In the genomic region with DNA sequence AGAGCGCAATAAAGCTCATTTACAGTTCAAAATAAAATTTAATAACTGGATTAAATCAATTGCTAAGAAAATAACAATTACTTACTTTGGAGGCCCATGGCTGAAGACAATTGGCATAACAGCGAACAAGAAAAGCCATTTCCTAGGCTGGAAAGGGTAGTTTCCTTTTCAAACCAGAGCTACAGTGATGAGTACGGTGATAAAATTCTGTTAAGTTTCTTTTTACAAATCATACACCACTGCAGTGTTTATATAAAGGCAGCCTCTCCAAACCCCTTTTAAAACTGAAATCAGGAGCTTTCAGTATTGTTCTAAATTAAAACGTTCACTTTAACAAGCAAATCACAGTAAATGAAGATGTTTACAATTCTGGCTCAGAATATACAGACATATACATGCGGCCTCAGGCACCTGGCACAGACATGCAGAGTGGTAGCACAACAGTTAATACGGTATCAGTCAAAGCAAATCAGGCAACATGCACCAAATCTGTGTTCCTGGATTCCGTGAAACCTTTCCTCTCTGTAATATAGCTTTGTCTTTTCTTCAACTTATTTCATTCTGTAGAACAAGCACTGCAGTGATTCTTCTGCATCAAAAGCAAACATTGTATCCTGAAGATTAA, we compare ENCODE assay signal across 10 cellular contexts.
DNase-seq lines count a peak whose midpoint lies in the region; ATAC-seq and TF ChIP-seq lines count a peak whose summit lies in the region.
"Had no signal": no experiment of that assay in that cellular context is flagged by ENCODE, and none has a peak within 500 bp of the region (broad histone marks: within the 10 kb centered on the region; RNA-seq: fewer than 3 reads in every experiment).

No MANE protein-coding gene starts in this region.

- H2BK12ac ChIP-seq in trophoblast cell (ENCODE audit: low read length), result no peak overlapping the region

- H3K18ac ChIP-seq in trophoblast cell (ENCODE audit: low read length), result no peak overlapping the region

- H3K27ac ChIP-seq in heart right ventricle (peak overlapping the region in 6 of 10 donors; percentile 29 to 58 (median 44)), left lung (peak overlapping the region; percentile 2 to 42), uterus (peak overlapping the region; percentile 5 to 33), trophoblast cell (ENCODE audit: low read depth, low read length) (no peak overlapping the region)

- no peaks in the 10 kb centered on the region for H3K27me3 Mint-ChIP-seq in activated naive CD8-positive, alpha-beta T cell
- H3K27me3 Mint-ChIP-seq in chondrocyte (ENCODE audit: low read depth), result no peaks in the 10 kb centered on the region

- H3K4me3 Mint-ChIP-seq in activated naive CD8-positive, alpha-beta T cell, result peak overlapping the region; percentile 78
- no peak overlapping the region for H3K4me3 Mint-ChIP-seq in chondrocyte (ENCODE audit: unreplicated experiment)

- H3K36me3 ChIP-seq in heart right ventricle, result no peaks in the 10 kb centered on the region
- H3K36me3 ChIP-seq in left lung, result no peaks in the 10 kb centered on the region
- no peaks in the 10 kb centered on the region for H3K36me3 ChIP-seq in uterus
- no peaks in the 10 kb centered on the region for H3K36me3 ChIP-seq in trophoblast cell (ENCODE audit: control insufficient read depth in 1 of 2, insufficient read depth in 2 of 2, low read length in 2 of 2)

- no peak for TF ChIP-seq POLR2A in uterus (IDR thresholded peaks at IDR 0.05)

- no peak overlapping the region for H3K14ac ChIP-seq in trophoblast cell (ENCODE audit: low read length)

- H2AFZ ChIP-seq in trophoblast cell (ENCODE audit: insufficient read depth, low read length, poor library complexity), result no peak overlapping the region

- intact Hi-C loops in heart right ventricle (cut with DNase I), result no loop called here
- intact Hi-C loops in Right ventricle myocardium inferior (cut with DNase I), result no loop called here
- intact Hi-C loops in left lung (cut with DNase I), result no loop called here
- intact Hi-C loops in uterus (cut with DNase I; ENCODE audit: low total_unique reads), result no loop called here

- no peak overlapping the region for H4K12ac ChIP-seq in trophoblast cell (ENCODE audit: low read depth, low read length)

- H3K4me3 ChIP-seq in heart right ventricle (peak overlapping the region in 7 of 10 donors; percentile 9 to 42 (median 32)), left lung (no peak overlapping the region), uterus (no peak overlapping the region), trophoblast cell (ENCODE audit: low read depth, low read length) (no peak overlapping the region)

- H3K4me2 ChIP-seq in trophoblast cell (ENCODE audit: low read length), result no peak overlapping the region

- no peak overlapping the region for H3K23ac ChIP-seq in trophoblast cell (ENCODE audit: low read length)

- no peak overlapping the region for H4K8ac ChIP-seq in trophoblast cell (ENCODE audit: low read depth, low read length)

- DNase-seq in heart right ventricle, result no peak
- DNase-seq in Right ventricle myocardium inferior (ENCODE audit: missing footprints), result no peak
- no peak for DNase-seq in left lung
- no peak for DNase-seq in uterus
- no peak for DNase-seq in chondrocyte (ENCODE audit: low spot score)
- no peak for DNase-seq in trophoblast cell
- DNase-seq in NCI-H2081 treated with DMSO at 0.1 percent for 48 hours (lab: John Stamatoyannopoulos, UW), result no peak
- DNase-seq: COR-L47, NCI-H524 had no signal

- H3K9ac ChIP-seq in trophoblast cell (ENCODE audit: low read length), result no peak overlapping the region

- H3K4ac ChIP-seq in trophoblast cell (ENCODE audit: low read depth, low read length), result no peak overlapping the region

- H3K9me3 ChIP-seq in heart right ventricle, result no peaks in the 10 kb centered on the region
- no peaks in the 10 kb centered on the region for H3K9me3 ChIP-seq in left lung
- no peaks in the 10 kb centered on the region for H3K9me3 ChIP-seq in uterus
- H3K9me3 ChIP-seq in trophoblast cell (ENCODE audit: insufficient read depth, low read depth, low read length), result no peaks in the 10 kb centered on the region

- ATAC-seq in heart right ventricle, result peak in 5 of 8 donors; percentile 50 to 65 (median 60)
- no peak for ATAC-seq in Right ventricle myocardium inferior
- no peak for ATAC-seq in left lung

- 55 to 60% methylated on average over 7 of the region's 7 CpGs for WGBS in heart right ventricle, 2 donors
- WGBS in trophoblast cell (ENCODE audit: extremely low coverage, insufficient coverage, insufficient read length), result no CpG with 5 or more reads among the region's 7 CpGs

- H3K4me1 ChIP-seq in heart right ventricle (peaks cover 0 to 59% (median 22%) of the 10 kb centered on the region in 9 donors), left lung (peaks cover 8 to 31% of the 10 kb centered on the region in 2 donors), uterus (no peaks in the 10 kb centered on the region), trophoblast cell (ENCODE audit: control insufficient read depth in 1 of 2, insufficient read depth in 2 of 2, low read length in 2 of 2) (no peaks in the 10 kb centered on the region)

- peaks cover 8% of the 10 kb centered on the region for H3K36me3 Mint-ChIP-seq in activated naive CD8-positive, alpha-beta T cell
- peaks cover 2% of the 10 kb centered on the region for H3K36me3 Mint-ChIP-seq in chondrocyte (ENCODE audit: low read depth)

- H2BK5ac ChIP-seq in trophoblast cell (ENCODE audit: low read depth, low read length, poor library complexity), result no peak overlapping the region

- no peak overlapping the region for H4K91ac ChIP-seq in trophoblast cell (ENCODE audit: low read depth, low read length)

- H3K79me2 ChIP-seq in trophoblast cell (ENCODE audit: control insufficient read depth, insufficient read depth, low read length, poor library complexity), result no peaks in the 10 kb centered on the region

- H2AK5ac ChIP-seq in trophoblast cell (ENCODE audit: low read length), result no peak overlapping the region

- H3K79me1 ChIP-seq in trophoblast cell (ENCODE audit: low read length), result no peaks in the 10 kb centered on the region

- no peak overlapping the region for H2BK120ac ChIP-seq in trophoblast cell (ENCODE audit: insufficient read depth, low read length, poor library complexity)

- H3K27ac Mint-ChIP-seq in activated naive CD8-positive, alpha-beta T cell, result peak overlapping the region; percentile 80
- no peak overlapping the region for H3K27ac Mint-ChIP-seq in chondrocyte (ENCODE audit: unreplicated experiment)

- no peak for TF ChIP-seq CTCF in heart right ventricle (IDR thresholded peaks at IDR 0.05)
- no peak for TF ChIP-seq CTCF in left lung (IDR thresholded peaks at IDR 0.05)
- no peak for TF ChIP-seq CTCF in uterus (IDR thresholded peaks at IDR 0.05)
- TF ChIP-seq CTCF in chondrocyte (IDR thresholded peaks at IDR 0.05), result no peak

- peaks cover 84% of the 10 kb centered on the region for H3K4me1 Mint-ChIP-seq in activated naive CD8-positive, alpha-beta T cell (ENCODE audit: low read depth)
- peaks cover 21% of the 10 kb centered on the region for H3K4me1 Mint-ChIP-seq in chondrocyte (ENCODE audit: low read depth)

- H3K9me3 Mint-ChIP-seq in activated naive CD8-positive, alpha-beta T cell (ENCODE audit: low read depth), result no peaks in the 10 kb centered on the region
- no peaks in the 10 kb centered on the region for H3K9me3 Mint-ChIP-seq in chondrocyte (ENCODE audit: low read depth)

- H3K27me3 ChIP-seq in heart right ventricle (no peaks in the 10 kb centered on the region), left lung (no peaks in the 10 kb centered on the region), uterus (no peaks in the 10 kb centered on the region), trophoblast cell (ENCODE audit: insufficient read depth, low read length) (no peaks in the 10 kb centered on the region)

Comparison
In these comparisons a context has a peak if more than half of its experiments do, and no peak if none do; other contexts are left out.
1. ATAC-seq: peak in heart right ventricle (5 of 8); none in Right ventricle myocardium inferior (single experiment) and left lung (single experiment).
2. H3K4me3 ChIP-seq: peak in heart right ventricle (7 of 10); none in left lung (0 of 2), uterus (0 of 2) and trophoblast cell (single experiment).